8 cellular contexts compared by ENCODE assay signal in the genomic region with DNA sequence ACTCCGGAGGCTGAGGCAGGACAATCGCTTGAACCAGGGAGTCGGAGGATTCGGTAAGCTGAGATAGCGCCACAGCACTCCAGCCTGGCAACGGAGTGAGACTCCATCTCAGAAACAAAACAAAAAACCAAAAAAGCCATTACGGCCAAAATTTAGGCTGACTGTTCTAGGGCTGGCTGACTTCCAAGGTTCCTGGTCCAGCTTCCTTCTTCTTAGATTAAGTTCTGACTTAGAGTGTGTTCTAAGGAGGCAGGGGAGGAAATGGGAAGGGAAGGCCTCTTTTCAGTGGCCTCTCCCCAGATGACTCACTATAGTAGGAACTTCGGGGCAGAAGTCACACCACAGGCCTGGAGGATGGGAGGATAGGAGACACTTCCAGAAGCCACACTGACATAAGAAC. TPM values are rescaled to one million over a fixed set of nuclear protein-coding genes. Genes with fewer than 3 reads are reported as not detected.
DNase-seq lines count a peak whose midpoint lies in the region; FAIRE-seq lines count a peak whose summit lies in the region.

No MANE protein-coding gene starts in this region.

- CTCF ChIA-PET in activated CD4-positive, alpha-beta memory T cell treated with anti-CD3 and anti-CD28 coated beads for 36 hours (lab: Charles Lee): interaction anchor here (1.0 kb wide), 1 partner anchor 18 kb away, joined by 4 read pairs; no protein-coding TSS in a partner anchor
- CTCF ChIA-PET in activated CD4-positive, alpha-beta memory T cell treated with anti-CD3 and anti-CD28 coated beads, Interleukin-2, amount 10 ng/mL, durations not matched to agents 7 days and 5 days (lab: Charles Lee): no interaction called here

- POLR2A ChIA-PET in activated CD4-positive, alpha-beta memory T cell treated with anti-CD3 and anti-CD28 coated beads for 36 hours (lab: Charles Lee): no interaction called here
- POLR2A ChIA-PET in activated CD4-positive, alpha-beta memory T cell treated with anti-CD3 and anti-CD28 coated beads, Interleukin-2, amount 10 ng/mL, durations not matched to agents 7 days and 5 days (lab: Charles Lee): interaction anchor here (1.9 kb wide), 1 partner anchor 10 kb away, joined by 6 read pairs; no protein-coding TSS in a partner anchor

- intact Hi-C loops in activated CD4-positive, alpha-beta memory T cell treated with anti-CD3 and anti-CD28 coated beads for 36 hours (cut with micrococcal nuclease): no loop called here

- H3K27ac Mint-ChIP-seq in activated CD4-positive, alpha-beta memory T cell treated with anti-CD3 and anti-CD28 coated beads for 36 hours: peak overlapping the region; percentile 45
- H3K27ac Mint-ChIP-seq in activated CD4-positive, alpha-beta memory T cell treated with anti-CD3 and anti-CD28 coated beads, Interleukin-2, amount 10 ng/mL, durations not matched to agents 7 days and 5 days: no peak overlapping the region

- H3K36me3 Mint-ChIP-seq in activated CD4-positive, alpha-beta memory T cell treated with anti-CD3 and anti-CD28 coated beads for 36 hours: peaks cover 17% of the 10 kb centered on the region
- H3K36me3 Mint-ChIP-seq in activated CD4-positive, alpha-beta memory T cell treated with anti-CD3 and anti-CD28 coated beads, Interleukin-2, amount 10 ng/mL, durations not matched to agents 7 days and 5 days (ENCODE audit: low read depth): peaks cover 51% of the 10 kb centered on the region

- no peaks in the 10 kb centered on the region for H3K4me1 Mint-ChIP-seq in activated CD4-positive, alpha-beta memory T cell treated with anti-CD3 and anti-CD28 coated beads for 36 hours (ENCODE audit: low read depth)
- H3K4me1 Mint-ChIP-seq in activated CD4-positive, alpha-beta memory T cell treated with anti-CD3 and anti-CD28 coated beads, Interleukin-2, amount 10 ng/mL, durations not matched to agents 7 days and 5 days: peaks cover 14% of the 10 kb centered on the region

- no peaks in the 10 kb centered on the region for H3K9me3 Mint-ChIP-seq in activated CD4-positive, alpha-beta memory T cell treated with anti-CD3 and anti-CD28 coated beads for 36 hours
- H3K9me3 Mint-ChIP-seq in activated CD4-positive, alpha-beta memory T cell treated with anti-CD3 and anti-CD28 coated beads, Interleukin-2, amount 10 ng/mL, durations not matched to agents 7 days and 5 days: no peaks in the 10 kb centered on the region

- H3K4me3 Mint-ChIP-seq in activated CD4-positive, alpha-beta memory T cell treated with anti-CD3 and anti-CD28 coated beads for 36 hours: no peak overlapping the region
- no peak overlapping the region for H3K4me3 Mint-ChIP-seq in activated CD4-positive, alpha-beta memory T cell treated with anti-CD3 and anti-CD28 coated beads, Interleukin-2, amount 10 ng/mL, durations not matched to agents 7 days and 5 days

- no peak for DNase-seq in activated CD4-positive, alpha-beta memory T cell treated with anti-CD3 and anti-CD28 coated beads for 36 hours
- no peak for DNase-seq in activated CD4-positive, alpha-beta memory T cell treated with anti-CD3 and anti-CD28 coated beads, Interleukin-2, amount 10 ng/mL, durations not matched to agents 7 days and 5 days
- DNase-seq in dermis blood vessel endothelial cell: peak; percentile 89
- peak; percentile 9 for DNase-seq in midbrain (lab: John Stamatoyannopoulos, UW)
- peak; percentile 87 for DNase-seq in urothelium cell line (ENCODE audit: low spot score)
- no peak for DNase-seq in NCI-H774 (lab: John Stamatoyannopoulos, UW)
- DNase-seq in NCI-H748 treated with DMSO at 0.1 percent for 48 hours (lab: John Stamatoyannopoulos, UW): no peak
- no peak for DNase-seq in activated naive CD4-positive, alpha-beta T cell treated with Interleukin-2 at 50 U/mL for 16 hours

- no peaks in the 10 kb centered on the region for H3K27me3 Mint-ChIP-seq in activated CD4-positive, alpha-beta memory T cell treated with anti-CD3 and anti-CD28 coated beads for 36 hours
- no peaks in the 10 kb centered on the region for H3K27me3 Mint-ChIP-seq in activated CD4-positive, alpha-beta memory T cell treated with anti-CD3 and anti-CD28 coated beads, Interleukin-2, amount 10 ng/mL, durations not matched to agents 7 days and 5 days

- no peak for FAIRE-seq in urothelium cell line (lab: Jason Lieb, UNC)

RNA-seq across cellular contexts. Expression of a gene that starts 27.7 kb away (rescaled TPM):
- under 1 TPM in 1 of 2 experiments, not detected in 1; 0.34 TPM for total RNA-seq in activated CD4-positive, alpha-beta memory T cell treated with anti-CD3 and anti-CD28 coated beads for 36 hours
- total RNA-seq in activated CD4-positive, alpha-beta memory T cell treated with anti-CD3 and anti-CD28 coated beads, Interleukin-2, amount 10 ng/mL, durations not matched to agents 7 days and 5 days: under 1 TPM in 1 of 2 experiments, not detected in 1; 0.48 TPM
- not detected in 2 replicates for total RNA-seq in dermis blood vessel endothelial cell

Comparison
In these comparisons a context has a peak if more than half of its experiments do, and no peak if none do; other contexts are left out.
1. DNase-seq: peak in dermis blood vessel endothelial cell (single experiment), midbrain (single experiment) and urothelium cell line (single experiment); none in activated CD4-positive, alpha-beta memory T cell treated with anti-CD3 and anti-CD28 coated beads for 36 hours (single experiment), activated CD4-positive, alpha-beta memory T cell treated with anti-CD3 and anti-CD28 coated beads, Interleukin-2, amount 10 ng/mL, durations not matched to agents 7 days and 5 days (single experiment), NCI-H774 (single experiment), NCI-H748 treated with DMSO at 0.1 percent for 48 hours (single experiment) and activated naive CD4-positive, alpha-beta T cell treated with Interleukin-2 at 50 U/mL for 16 hours (single experiment).